ENCODE assay signal across 8 cellular contexts in the genomic region with DNA sequence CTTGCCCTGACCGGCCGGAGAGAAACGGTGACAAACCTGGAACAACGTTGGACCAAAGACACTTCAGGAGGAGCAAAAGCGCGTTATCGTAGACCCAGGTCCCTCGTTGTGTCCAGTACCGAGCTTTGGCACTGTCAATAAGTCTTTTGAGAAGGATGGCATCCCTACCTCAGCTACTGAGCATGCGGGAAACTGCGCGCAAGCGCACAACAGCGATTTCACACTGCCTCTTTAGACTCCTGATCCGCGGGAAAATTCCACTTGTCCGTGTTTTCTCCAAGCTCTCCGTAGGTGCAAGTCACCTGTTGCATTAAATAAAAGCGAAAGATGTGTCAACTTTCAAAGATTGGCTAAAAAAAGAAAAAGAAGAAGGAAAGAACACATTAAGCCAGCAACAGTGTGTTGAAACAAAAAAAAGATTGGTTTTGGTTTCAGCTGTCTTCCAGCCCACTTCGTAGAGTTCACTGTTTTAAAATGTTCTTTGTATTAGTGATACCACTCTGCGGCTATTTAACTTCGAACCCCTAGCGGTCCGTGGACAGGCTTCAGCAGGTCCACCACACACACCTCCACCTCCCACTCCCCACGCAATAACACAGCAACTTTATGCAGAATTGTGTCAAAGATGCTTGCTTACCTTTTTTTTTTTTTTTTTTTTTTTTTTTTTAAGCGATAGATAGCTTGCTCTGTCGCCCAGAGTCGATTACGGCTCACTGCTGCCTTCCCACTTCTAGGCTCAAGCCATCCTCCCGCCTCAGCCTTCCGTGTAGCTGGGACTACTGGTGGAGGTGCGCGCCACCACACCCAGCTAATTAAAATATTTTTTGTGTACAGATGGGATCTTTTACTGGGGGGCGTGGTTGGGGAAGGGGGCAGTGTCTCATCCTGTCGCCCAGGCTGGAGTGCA. TPM values are rescaled to one million over a fixed set of nuclear protein-coding genes. Genes with fewer than 3 reads are reported as not detected.
DNase-seq lines count a peak whose midpoint lies in the region; ATAC-seq and TF ChIP-seq lines count a peak whose summit lies in the region.

A gene with protein sequence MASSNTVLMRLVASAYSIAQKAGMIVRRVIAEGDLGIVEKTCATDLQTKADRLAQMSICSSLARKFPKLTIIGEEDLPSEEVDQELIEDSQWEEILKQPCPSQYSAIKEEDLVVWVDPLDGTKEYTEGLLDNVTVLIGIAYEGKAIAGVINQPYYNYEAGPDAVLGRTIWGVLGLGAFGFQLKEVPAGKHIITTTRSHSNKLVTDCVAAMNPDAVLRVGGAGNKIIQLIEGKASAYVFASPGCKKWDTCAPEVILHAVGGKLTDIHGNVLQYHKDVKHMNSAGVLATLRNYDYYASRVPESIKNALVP (minus strand): TSS at position 139 of the 907 bp plus-strand sequence. CDS start 9,942 bp downstream, outside the sequence.

- peaks cover 2% of the 10 kb centered on the region for H3K36me3 ChIP-seq in NT2/D1 (ENCODE audit: insufficient read depth, insufficient read length, low read length)
- H3K36me3 ChIP-seq in endodermal cell (ENCODE audit: control insufficient read depth, insufficient read depth, low read length) = no peaks in the 10 kb centered on the region

- in situ Hi-C loops in Caki2 (cut with HindIII; ENCODE audit: low pct_unique_long_range_greater_than_20kb, low sequenced_read_pairs) = no loop called here

- H3K4me1 ChIP-seq in NT2/D1 (ENCODE audit: insufficient read depth, insufficient read length) (no peaks in the 10 kb centered on the region), endodermal cell (ENCODE audit: control insufficient read depth, insufficient read depth, low read length) (no peaks in the 10 kb centered on the region)

- H3K27me3 Mint-ChIP-seq in activated CD8-positive, alpha-beta memory T cell treated with anti-CD3 and anti-CD28 coated beads, Interleukin-2, amount 10 ng/mL, durations not matched to agents 7 days and 5 days = no peaks in the 10 kb centered on the region
- H3K27me3 Mint-ChIP-seq in endodermal cell (ENCODE audit: insufficient read depth) = no peaks in the 10 kb centered on the region

- H3K4me3 Mint-ChIP-seq in activated CD8-positive, alpha-beta memory T cell treated with anti-CD3 and anti-CD28 coated beads, Interleukin-2, amount 10 ng/mL, durations not matched to agents 7 days and 5 days = peak within 1 kb of the TSS; percentile 84
- H3K4me3 Mint-ChIP-seq in endodermal cell = peak within 1 kb of the TSS; percentile 75

- H3K9ac ChIP-seq in NT2/D1 (ENCODE audit: insufficient read length, low read depth) (peak within 1 kb of the TSS; percentile 73), endodermal cell (ENCODE audit: extremely low read depth, low read length, poor library complexity, severe bottlenecking) (peak within 1 kb of the TSS; percentile 18)

- H3K27ac ChIP-seq in endodermal cell (ENCODE audit: low read depth, low read length) = no peak within 1 kb of the TSS

- WGBS in endodermal cell (ENCODE audit: insufficient coverage in 1 of 2, insufficient read length in 1 of 2), 2 experiments = 5 to 11% methylated on average over 16 to 33 of the region's 35 CpGs

- H3K9me3 Mint-ChIP-seq in activated CD8-positive, alpha-beta memory T cell treated with anti-CD3 and anti-CD28 coated beads, Interleukin-2, amount 10 ng/mL, durations not matched to agents 7 days and 5 days (ENCODE audit: low read depth) = no peaks in the 10 kb centered on the region
- no peaks in the 10 kb centered on the region for H3K9me3 Mint-ChIP-seq in endodermal cell

- no peaks in the 10 kb centered on the region for H3K27me3 ChIP-seq in NT2/D1 (ENCODE audit: insufficient read depth, insufficient read length)
- no peaks in the 10 kb centered on the region for H3K27me3 ChIP-seq in endodermal cell (ENCODE audit: control insufficient read depth, insufficient read depth, low read length, poor library complexity, severe bottlenecking)

- peak within 1 kb of the TSS; percentile 85 for H3K27ac Mint-ChIP-seq in activated CD8-positive, alpha-beta memory T cell treated with anti-CD3 and anti-CD28 coated beads, Interleukin-2, amount 10 ng/mL, durations not matched to agents 7 days and 5 days
- peak within 1 kb of the TSS; percentile 10 for H3K27ac Mint-ChIP-seq in endodermal cell

- TF ChIP-seq CTCF in endodermal cell (conservative IDR thresholded peaks at IDR 0.05) = peak; percentile 49

- CTCF ChIA-PET in activated CD8-positive, alpha-beta memory T cell treated with anti-CD3 and anti-CD28 coated beads, Interleukin-2, amount 10 ng/mL, durations not matched to agents 7 days and 5 days (lab: Charles Lee) = interaction anchor here (0.5 to 2.3 kb wide), 9 partner anchors 18 to 187 kb away, joined by 3 to 9 read pairs (median 3); a partner anchor contains a TSS

- H3K4me1 Mint-ChIP-seq in activated CD8-positive, alpha-beta memory T cell treated with anti-CD3 and anti-CD28 coated beads, Interleukin-2, amount 10 ng/mL, durations not matched to agents 7 days and 5 days = peaks cover 16% of the 10 kb centered on the region
- H3K4me1 Mint-ChIP-seq in endodermal cell = no peaks in the 10 kb centered on the region

- DNase-seq in Caki2 (ENCODE audit: low read depth) = peak; percentile 83
- DNase-seq in HUDEP-2 (lab: John Stamatoyannopoulos, UW; ENCODE audit: unreplicated experiment in 76 of 76) = peak; percentile 8 to 95 (median 88)
- peak; percentile 99 for DNase-seq in NT2/D1 (ENCODE audit: low read depth, low spot score)
- DNase-seq in activated CD8-positive, alpha-beta memory T cell treated with anti-CD3 and anti-CD28 coated beads, Interleukin-2, amount 10 ng/mL, durations not matched to agents 7 days and 5 days = peak; percentile 98
- peak; percentile 98 for DNase-seq in endodermal cell
- peak; percentile 92 for DNase-seq in mesenteric fat pad (ENCODE audit: low spot score)
- DNase-seq in stimulated activated CD8-positive, alpha-beta memory T cell treated with anti-CD3 and anti-CD28 coated beads, Interleukin-15, amount 100 ng/mL, for 24 hours (ENCODE audit: low read depth) = peak; percentile 87

- H3K36me3 Mint-ChIP-seq in activated CD8-positive, alpha-beta memory T cell treated with anti-CD3 and anti-CD28 coated beads, Interleukin-2, amount 10 ng/mL, durations not matched to agents 7 days and 5 days = no peaks in the 10 kb centered on the region
- H3K36me3 Mint-ChIP-seq in endodermal cell (ENCODE audit: low read depth) = no peaks in the 10 kb centered on the region

- peak within 1 kb of the TSS; percentile 68 for H3K4me3 ChIP-seq in NT2/D1 (ENCODE audit: insufficient read length, low read depth)
- peak within 1 kb of the TSS; percentile 93 for H3K4me3 ChIP-seq in endodermal cell (ENCODE audit: low read length)

- peak; percentile 58 for ATAC-seq in GM21381 (IDR thresholded peaks at IDR 0.05; ENCODE audit: unreplicated experiment)
- ATAC-seq in activated CD8-positive, alpha-beta memory T cell treated with anti-CD3 and anti-CD28 coated beads, Interleukin-2, amount 10 ng/mL, durations not matched to agents 7 days and 5 days = peak; percentile 77

- H3K9me3 ChIP-seq in NT2/D1 (ENCODE audit: insufficient read depth, low read length) (no peaks in the 10 kb centered on the region), endodermal cell (ENCODE audit: control insufficient read depth, low read length) (no peaks in the 10 kb centered on the region)

RNA-seq across cellular contexts. Expression of the gene that starts here (rescaled TPM):
- 25.9 and 29.7 TPM in 2 replicates for total RNA-seq in Caki2 (2014; rRNA removed; shearing (Covaris generic); ENCODE audit: low replicate concordance)
- 10 to 100 TPM; 22.5 to 27.7 TPM for total RNA-seq in activated CD8-positive, alpha-beta memory T cell treated with anti-CD3 and anti-CD28 coated beads, Interleukin-2, amount 10 ng/mL, durations not matched to agents 7 days and 5 days
- total RNA-seq in endodermal cell (10 to 100 TPM; 13.1 to 15.6 TPM), mesenteric fat pad (22.1 TPM)
- 17.5 TPM for polyA plus RNA-seq in endodermal cell (2013, experiment 1 of 2)
- 17.6 TPM for polyA plus RNA-seq in endodermal cell (2013, experiment 2 of 2)
